ENCODE assay signal across 24 cellular contexts in genomic region chrX:87582453-87582852, GRCh38.
"Had no signal": no experiment of that assay in that cellular context is flagged by ENCODE, and none has a peak within 500 bp of the region (broad histone marks: within the 10 kb centered on the region; RNA-seq: fewer than 3 reads in every experiment).

No MANE protein-coding gene starts in this region.

- DNase-seq: hypothalamus; immature natural killer cell; islet precursor cell; left ventricle myocardium inferior; midbrain; mucosa of descending colon; naive thymus-derived CD4-positive, alpha-beta T cell; ovary; right lobe of liver; stimulated activated CD4-positive, alpha-beta T cell treated with anti-CD3 and anti-CD28 coated beads, Interleukin-12 subunit alpha, Interleukin-12 subunit beta, amount 100 ng/mL, for 4 hours; stimulated activated CD4-positive, alpha-beta T cell treated with anti-CD3 and anti-CD28 coated beads, Interleukin-15, amount 100 ng/mL, for 24 hours; stimulated activated CD4-positive, alpha-beta T cell treated with anti-CD3 and anti-CD28 coated beads, Interleukin-2, amount 100 ng/mL, for 24 hours; stimulated activated CD4-positive, alpha-beta T cell treated with anti-CD3 and anti-CD28 coated beads, Interleukin-4, amount 100 ng/mL, for 1 hour; stimulated activated naive B cell treated with anti-CD40 and anti-IgM and Interleukin-4, amounts not matched to agents 10 μg/mL and 1 μg/mL and 100 μg/mL, for 72 hours; stimulated activated naive CD8-positive, alpha-beta T cell treated with anti-CD3 and anti-CD28 coated beads, Interleukin-15, Interleukin-2, amounts not matched to agents 100 U/mL and 50 U/mL, for 24 hours; stomach; testis; thyroid gland; transverse colon; upper lobe of left lung had no signal

- H3K4me3 ChIP-seq: left ventricle myocardium inferior, lung, mucosa of descending colon, ovary, right atrium auricular region, right lobe of liver, skin epidermis, stomach, testis, thyroid gland, transverse colon, upper lobe of left lung, vagina had no signal
